ENCODE assay signal across 11 cellular contexts in the genomic region with DNA sequence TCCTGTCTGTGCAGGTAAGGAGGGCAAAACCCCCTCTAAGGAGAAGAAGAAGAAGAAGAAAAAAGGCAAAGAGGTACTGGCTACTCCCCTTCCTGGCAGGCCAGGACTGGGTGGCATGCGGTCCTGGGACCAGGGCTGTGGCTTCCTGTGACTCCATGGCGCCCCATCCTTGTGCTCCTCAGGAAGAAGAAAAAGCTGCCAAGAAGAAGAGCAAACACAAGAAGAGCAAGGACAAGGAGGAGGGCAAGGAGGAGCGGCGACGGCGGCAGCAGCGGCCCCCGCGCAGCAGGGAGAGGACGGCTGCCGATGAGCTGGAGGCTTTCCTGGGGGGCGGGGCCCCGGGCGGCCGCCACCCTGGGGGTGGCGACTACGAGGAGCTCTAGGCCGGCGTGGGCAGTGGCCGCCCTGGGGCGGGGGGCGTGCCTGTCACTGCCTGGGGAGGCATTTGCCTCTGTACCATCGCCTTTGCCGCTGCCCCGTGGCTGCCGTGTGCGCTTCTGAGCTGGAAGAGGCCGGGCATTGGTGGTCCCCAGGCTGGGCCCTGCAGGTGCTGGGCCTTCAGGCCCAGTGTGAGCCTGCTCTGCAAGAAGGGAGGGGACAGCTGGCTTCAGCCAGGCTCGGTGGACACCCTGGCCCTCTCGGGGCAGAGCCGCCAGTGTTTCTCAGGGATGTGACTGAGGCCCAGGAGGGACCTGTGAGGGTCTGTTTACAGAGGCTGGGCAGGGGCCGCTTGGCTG. TPM values are rescaled to one million over a fixed set of nuclear protein-coding genes. Genes with fewer than 3 reads are reported as not detected.
A peak's percentile ranks its signal among the peaks of the same experiment; 100 is the strongest.
DNase-seq lines count a peak whose midpoint lies in the region; ATAC-seq, FAIRE-seq and TF ChIP-seq lines count a peak whose summit lies in the region.
"Had no signal": no experiment of that assay in that cellular context is flagged by ENCODE, and none has a peak within 500 bp of the region (broad histone marks: within the 10 kb centered on the region; RNA-seq: fewer than 3 reads in every experiment).

No MANE protein-coding gene starts in this region.

- H4K8ac ChIP-seq in H1 (ENCODE audit: extremely low read depth, insufficient read depth, low read length): no peak overlapping the region

- H4K91ac ChIP-seq in H1 (replicated peaks; ENCODE audit: insufficient read length, low read length): no peak overlapping the region

- H4K5ac ChIP-seq in H1 (ENCODE audit: insufficient read length, low read depth, low read length): no peak overlapping the region

- peaks cover 5% of the 10 kb centered on the region for H3K4me1 Mint-ChIP-seq in T-helper 1 cell treated with Interleukin-12 subunit alpha and Interleukin-12 subunit beta and Interleukin-4 antibody, amounts not matched to agents 30 μg/mL and 1 μg/mL, for 36 hours (ENCODE audit: low read depth)
- H3K4me1 Mint-ChIP-seq in stimulated activated naive B cell treated with anti-CD40 and anti-IgM and Interleukin-4, amounts not matched to agents 10 μg/mL and 1 μg/mL and 100 μg/mL, for 72 hours: peaks cover 18 to 19% of the 10 kb centered on the region in 2 donors
- peaks cover 15% of the 10 kb centered on the region for H3K4me1 Mint-ChIP-seq in CD4-positive, alpha-beta T cell (ENCODE audit: low read depth)

- H2BK120ac ChIP-seq in H1 (replicated peaks; ENCODE audit: low read depth, low read length): no peak overlapping the region

- no peak for ATAC-seq in stimulated activated naive B cell treated with anti-CD40 and anti-IgM and Interleukin-4, amounts not matched to agents 10 μg/mL and 1 μg/mL and 100 μg/mL, for 72 hours (replicated peaks)
- ATAC-seq in CD4-positive, alpha-beta T cell (ENCODE audit: poor library complexity): no peak
- ATAC-seq in HG02588 (IDR thresholded peaks at IDR 0.05; ENCODE audit: unreplicated experiment): no peak

- no peak overlapping the region for H2BK20ac ChIP-seq in H1 (ENCODE audit: low read length)

- peaks cover 2% of the 10 kb centered on the region for H3K27me3 Mint-ChIP-seq in T-helper 1 cell treated with Interleukin-12 subunit alpha and Interleukin-12 subunit beta and Interleukin-4 antibody, amounts not matched to agents 30 μg/mL and 1 μg/mL, for 36 hours (ENCODE audit: low read depth)
- H3K27me3 Mint-ChIP-seq in stimulated activated naive B cell treated with anti-CD40 and anti-IgM and Interleukin-4, amounts not matched to agents 10 μg/mL and 1 μg/mL and 100 μg/mL, for 72 hours: peaks cover 0 to 11% of the 10 kb centered on the region in 2 donors
- peaks cover 15% of the 10 kb centered on the region for H3K27me3 Mint-ChIP-seq in CD4-positive, alpha-beta T cell

- H2AFZ ChIP-seq in H1 (ENCODE audit: low read length): no peak overlapping the region

- POLR2A ChIA-PET in H1 (lab: Charles Lee; ENCODE audit: partially characterized antibody): interaction anchor here (0.8 to 20.5 kb wide), 9 partner anchors 6 to 108 kb away, joined by 3 to 248 read pairs (median 8); partner anchors contain the start of genes MAMDC4 and RABL6
- POLR2A ChIA-PET in CD4-positive, alpha-beta T cell (lab: Charles Lee): no interaction called here

- peaks cover 46% of the 10 kb centered on the region for H3K4me1 ChIP-seq in NT2/D1 (ENCODE audit: insufficient read depth, insufficient read length)
- peaks cover 5 to 24% (median 16%) of the 10 kb centered on the region in 4 experiments for H3K4me1 ChIP-seq in H1 (replicated peaks in 1 of 4; ENCODE audit: control insufficient read depth in 3 of 4, insufficient read depth in 4 of 4, low read length in 3 of 4)
- H3K4me1 ChIP-seq in esophagus squamous epithelium: peaks cover 33 to 50% (median 44%) of the 10 kb centered on the region in 3 donors

- no peak overlapping the region for H3K14ac ChIP-seq in H1 (ENCODE audit: insufficient read length)

- peaks cover 49% of the 10 kb centered on the region for H3K36me3 ChIP-seq in NT2/D1 (ENCODE audit: insufficient read depth, insufficient read length, low read length)
- peaks cover 0 to 21% (median 4%) of the 10 kb centered on the region in 4 experiments; a peak in 2 of 8 replicates for H3K36me3 ChIP-seq in H1 (ENCODE audit: control insufficient read depth in 2 of 4, insufficient read depth in 4 of 4, low read length in 3 of 4)
- peaks cover 4 to 57% (median 9%) of the 10 kb centered on the region in 3 donors for H3K36me3 ChIP-seq in esophagus squamous epithelium

- no peak for DNase-seq in T-helper 1 cell
- DNase-seq in NT2/D1 (ENCODE audit: low read depth, low spot score): no peak
- no peak for DNase-seq in H1 (ENCODE audit: low read depth in 1 of 2, low spot score in 2 of 2)
- no peak for DNase-seq in stimulated activated naive B cell treated with anti-CD40 and anti-IgM and Interleukin-4, amounts not matched to agents 10 μg/mL and 1 μg/mL and 100 μg/mL, for 72 hours
- no peak for DNase-seq in esophagus squamous epithelium (lab: John Stamatoyannopoulos, UW)
- no peak for DNase-seq in CD4-positive, alpha-beta T cell
- DNase-seq: activated T-cell treated with anti-CD3 and anti-CD28 coated beads, Interleukin-2, amount 50 U/mL, for 48 hours; foreskin melanocyte had no signal

- WGBS in H1 (ENCODE audit: extremely low coverage in 1 of 2, insufficient coverage in 1 of 2, insufficient read length in 1 of 2, insufficient replicate concordance in 2 of 2, low coverage in 1 of 2, low lambda C conversion rate in 2 of 2, missing lambda C conversion rate in 1 of 2), 2 experiments: 89% methylated on average over 23 of the region's 32 CpGs; no CpG with 5 or more reads in 1 of the 2 experiments
- 50 to 62% methylated on average over 6 to 15 of the region's 32 CpGs for WGBS in esophagus squamous epithelium, 2 donors

- H3K79me2 ChIP-seq in H1 (ENCODE audit: control insufficient read depth in 1 of 2, insufficient read depth in 2 of 2, low read length in 2 of 2): no peaks in the 10 kb centered on the region

- no peak overlapping the region for H2BK15ac ChIP-seq in H1 (ENCODE audit: low read length)

- no peak overlapping the region for H3K4me2 ChIP-seq in H1 (ENCODE audit: insufficient read depth in 1 of 2, low read depth in 2 of 2, low read length in 2 of 2)

- H3K27me3 ChIP-seq in NT2/D1 (ENCODE audit: insufficient read depth, insufficient read length) (no peaks in the 10 kb centered on the region), H1 (replicated peaks in 1 of 4; ENCODE audit: control insufficient read depth in 3 of 4, extremely low read depth in 1 of 4, insufficient read depth in 3 of 4, low read length in 3 of 4) (no peaks in the 10 kb centered on the region), esophagus squamous epithelium (peaks cover under 1 to 24% (median 10%) of the 10 kb centered on the region in 4 donors)
- H3K27me3 ChIP-seq in CD4-positive, alpha-beta T cell (ENCODE audit: control insufficient read depth, insufficient read depth, low read length): peaks cover 5% of the 10 kb centered on the region

- H2AK5ac ChIP-seq in H1 (ENCODE audit: low read depth, low read length): no peak overlapping the region

- H3K23ac ChIP-seq in H1 (ENCODE audit: insufficient read length): no peak overlapping the region

- H3K36me3 Mint-ChIP-seq in T-helper 1 cell treated with Interleukin-12 subunit alpha and Interleukin-12 subunit beta and Interleukin-4 antibody, amounts not matched to agents 30 μg/mL and 1 μg/mL, for 36 hours (ENCODE audit: low read depth): peaks cover 3% of the 10 kb centered on the region
- H3K36me3 Mint-ChIP-seq in stimulated activated naive B cell treated with anti-CD40 and anti-IgM and Interleukin-4, amounts not matched to agents 10 μg/mL and 1 μg/mL and 100 μg/mL, for 72 hours: peaks cover 26 to 30% of the 10 kb centered on the region in 2 donors
- H3K36me3 Mint-ChIP-seq in CD4-positive, alpha-beta T cell (ENCODE audit: low read depth): peaks cover 5% of the 10 kb centered on the region

- H3K9me3 ChIP-seq in NT2/D1 (ENCODE audit: insufficient read depth, low read length): no peaks in the 10 kb centered on the region
- no peaks in the 10 kb centered on the region; a peak in 1 of 4 replicates for H3K9me3 ChIP-seq in H1 (ENCODE audit: insufficient read depth in 2 of 2, low read depth in 1 of 2, low read length in 1 of 2)
- no peaks in the 10 kb centered on the region for H3K9me3 ChIP-seq in esophagus squamous epithelium
- no peaks in the 10 kb centered on the region for H3K9me3 ChIP-seq in CD4-positive, alpha-beta T cell (ENCODE audit: control insufficient read depth, low read length)

- no peak overlapping the region for H2BK5ac ChIP-seq in H1 (ENCODE audit: low read depth, low read length)

- intact Hi-C loops in esophagus squamous epithelium (cut with DNase I): no loop called here
- intact Hi-C loops in CD4-positive, alpha-beta T cell (cut with DNase I, micrococcal nuclease): loop anchor here (2.0 to 10.0 kb wide), 2 partner anchors 32 to 104 kb away; partner anchors contain the start of genes C8G (in 1 of the 2) and FBXW5 (in 1 of the 2)

- no peaks in the 10 kb centered on the region for H3K9me3 Mint-ChIP-seq in T-helper 1 cell treated with Interleukin-12 subunit alpha and Interleukin-12 subunit beta and Interleukin-4 antibody, amounts not matched to agents 30 μg/mL and 1 μg/mL, for 36 hours
- no peaks in the 10 kb centered on the region for H3K9me3 Mint-ChIP-seq in stimulated activated naive B cell treated with anti-CD40 and anti-IgM and Interleukin-4, amounts not matched to agents 10 μg/mL and 1 μg/mL and 100 μg/mL, for 72 hours
- no peaks in the 10 kb centered on the region for H3K9me3 Mint-ChIP-seq in CD4-positive, alpha-beta T cell

- no peaks in the 10 kb centered on the region for H3K79me1 ChIP-seq in H1 (ENCODE audit: low read depth, low read length)

- no peak overlapping the region for H3K56ac ChIP-seq in H1 (replicated peaks; ENCODE audit: insufficient read length, low read depth, low read length)

- peak overlapping the region; percentile 31 for H3K4me3 Mint-ChIP-seq in T-helper 1 cell treated with Interleukin-12 subunit alpha and Interleukin-12 subunit beta and Interleukin-4 antibody, amounts not matched to agents 30 μg/mL and 1 μg/mL, for 36 hours
- H3K4me3 Mint-ChIP-seq in stimulated activated naive B cell treated with anti-CD40 and anti-IgM and Interleukin-4, amounts not matched to agents 10 μg/mL and 1 μg/mL and 100 μg/mL, for 72 hours: peak overlapping the region; percentile 0 to 43
- no peak overlapping the region for H3K4me3 Mint-ChIP-seq in CD4-positive, alpha-beta T cell

- H3K23me2 ChIP-seq in H1 (ENCODE audit: low read depth, low read length): no peaks in the 10 kb centered on the region; the same call in 1 of the 2 replicates

- H3K27ac Mint-ChIP-seq in T-helper 1 cell treated with Interleukin-12 subunit alpha and Interleukin-12 subunit beta and Interleukin-4 antibody, amounts not matched to agents 30 μg/mL and 1 μg/mL, for 36 hours: peak overlapping the region; percentile 71
- H3K27ac Mint-ChIP-seq in stimulated activated naive B cell treated with anti-CD40 and anti-IgM and Interleukin-4, amounts not matched to agents 10 μg/mL and 1 μg/mL and 100 μg/mL, for 72 hours: peak overlapping the region; percentile 52
- no peak overlapping the region for H3K27ac Mint-ChIP-seq in CD4-positive, alpha-beta T cell

- no peak overlapping the region for H3K27ac ChIP-seq in H1 (ENCODE audit: low read depth, low read length)
- H3K27ac ChIP-seq in esophagus squamous epithelium: no peak overlapping the region
- no peak overlapping the region for H3K27ac ChIP-seq in CD4-positive, alpha-beta T cell (ENCODE audit: low read depth, low read length)
- H3K27ac ChIP-seq: coronary artery had no signal

- peaks cover 1 to 4% of the 10 kb centered on the region in 2 experiments for H4K20me1 ChIP-seq in H1 (replicated peaks in 1 of 2; ENCODE audit: control insufficient read depth in 1 of 2, insufficient read depth in 2 of 2, low read length in 2 of 2)

- H3K9ac ChIP-seq in NT2/D1 (ENCODE audit: insufficient read length, low read depth) (peak overlapping the region; percentile 5), H1 (replicated peaks in 1 of 4; ENCODE audit: extremely low read depth in 1 of 4, low read depth in 3 of 4, low read length in 3 of 4) (no peak overlapping the region)

- no peak overlapping the region for H3K4ac ChIP-seq in H1 (replicated peaks; ENCODE audit: insufficient read length, low read depth, low read length)

- no peak overlapping the region for H2BK12ac ChIP-seq in H1 (ENCODE audit: low read depth, low read length)

- TF ChIP-seq EP300 in H1 (IDR thresholded peaks at IDR 0.05; ENCODE audit: borderline replicate concordance in 1 of 2, low read depth in 2 of 2, low read length in 2 of 2): no peak

- H3K4me3 ChIP-seq in NT2/D1 (ENCODE audit: insufficient read length, low read depth) (no peak overlapping the region), H1 (ENCODE audit: extremely low read depth in 1 of 4, insufficient read depth in 2 of 4, low read depth in 3 of 4, low read length in 4 of 4) (no peak overlapping the region), esophagus squamous epithelium (no peak overlapping the region)
- H3K4me3 ChIP-seq: coronary artery had no signal

- no peak overlapping the region for H3K18ac ChIP-seq in H1 (ENCODE audit: extremely low read depth, low read length)

- FAIRE-seq in H1 (lab: Jason Lieb, UNC): no peak

- TF ChIP-seq RAD21 in H1 (IDR thresholded peaks at IDR 0.05 in 1 of 2, conservative IDR thresholded peaks at IDR 0.05 in 1 of 2; ENCODE audit: low read depth in 2 of 2, low read length in 2 of 2): no peak

- peak in 1 of 2 experiments; percentile 57; a peak in 1 of 3 replicates for TF ChIP-seq POLR2A in H1 (IDR thresholded peaks at IDR 0.05; ENCODE audit: control extremely low read depth in 1 of 2, low read depth in 2 of 2, low read length in 2 of 2)
- no peak for TF ChIP-seq POLR2A in esophagus squamous epithelium (IDR thresholded peaks at IDR 0.05)

- no peak for TF ChIP-seq CTCF in H1 (IDR thresholded peaks at IDR 0.05; ENCODE audit: control extremely low read depth in 1 of 3, insufficient read depth in 1 of 3, low read depth in 1 of 3, low read length in 3 of 3)
- TF ChIP-seq CTCF in esophagus squamous epithelium (IDR thresholded peaks at IDR 0.05): no peak
- no peak for TF ChIP-seq CTCF in CD4-positive, alpha-beta T cell (IDR thresholded peaks at IDR 0.05)

- CTCF ChIA-PET in H1 (lab: Charles Lee; ENCODE audit: partially characterized antibody): interaction anchor here (0.9 to 8.9 kb wide), 16 partner anchors 9 to 228 kb away, joined by 3 to 131 read pairs (median 4); no protein-coding TSS in a partner anchor
- CTCF ChIA-PET in CD4-positive, alpha-beta T cell (lab: Charles Lee): no interaction called here

RNA-seq across cellular contexts. Expression of gene AJM1, which starts 2.0 kb away (rescaled TPM):
- 0.86 and 0.97 TPM in 2 replicates for total RNA-seq in H1 (2021; fragmentation: NEBNext Ultra II Directional; extraction: Animal tissue kit (Norgen Biotek cat#: 25700))
- polyA plus RNA-seq in H1 (2011; rRNA removed): 0.12 and 0.33 TPM in 2 replicates
- polyA plus RNA-seq in H1 (2011; cell fraction: cytosol; rRNA removed): 0.45 TPM
- 2.4 TPM for polyA plus RNA-seq in H1 (2011; cell fraction: nucleus; rRNA removed)
- polyA plus RNA-seq in H1 (2012, experiment 1 of 2): 0.47 to 1.1 TPM (median 0.87 TPM) in 4 replicates
- polyA plus RNA-seq in H1 (2012, experiment 2 of 2): 0.31 TPM
- 0.26 TPM for polyA plus RNA-seq in H1 (2013, experiment 1 of 2)
- 0.26 TPM for polyA plus RNA-seq in H1 (2013, experiment 2 of 2)
- polyA minus RNA-seq in H1 (2011; rRNA and poly(A)+ RNA removed): 0.02 and 0.03 TPM in 2 replicates
- not detected for polyA minus RNA-seq in H1 (2011; cell fraction: cytosol; rRNA and poly(A)+ RNA removed)
- polyA minus RNA-seq in H1 (2011; cell fraction: nucleus; rRNA and poly(A)+ RNA removed): 0.80 TPM
- total RNA-seq in esophagus squamous epithelium: 1 to 10 TPM in 2 of 4 donors, under 1 TPM in 2; 0.32 to 2.3 (median 1.0) TPM
- 1 to 10 TPM; 1.1 to 1.2 TPM for total RNA-seq in CD4-positive, alpha-beta T cell

RNA-seq across cellular contexts. Expression of gene PHPT1, which starts 8.9 kb away (rescaled TPM):
- 109 and 111 TPM in 2 replicates for total RNA-seq in H1 (2021; fragmentation: NEBNext Ultra II Directional; extraction: Animal tissue kit (Norgen Biotek cat#: 25700))
- polyA plus RNA-seq in H1 (2011; rRNA removed): 226 and 246 TPM in 2 replicates
- 187 TPM for polyA plus RNA-seq in H1 (2011; cell fraction: cytosol; rRNA removed)
- 299 TPM for polyA plus RNA-seq in H1 (2011; cell fraction: nucleus; rRNA removed)
- 83.0 to 153 TPM (median 142 TPM) in 4 replicates for polyA plus RNA-seq in H1 (2012, experiment 1 of 2)
- 164 TPM for polyA plus RNA-seq in H1 (2012, experiment 2 of 2)
- 122 TPM for polyA plus RNA-seq in H1 (2013, experiment 1 of 2)
- polyA plus RNA-seq in H1 (2013, experiment 2 of 2): 112 TPM
- 13.8 and 14.5 TPM in 2 replicates for polyA minus RNA-seq in H1 (2011; rRNA and poly(A)+ RNA removed)
- polyA minus RNA-seq in H1 (2011; cell fraction: cytosol; rRNA and poly(A)+ RNA removed): 33.1 TPM
- polyA minus RNA-seq in H1 (2011; cell fraction: nucleus; rRNA and poly(A)+ RNA removed): 44.8 TPM
- total RNA-seq in esophagus squamous epithelium: 10 to 100 TPM; 21.9 to 53.2 (median 42.2) TPM
- total RNA-seq in CD4-positive, alpha-beta T cell: 10 to 100 TPM; 13.6 to 17.8 TPM

RNA-seq across cellular contexts. Expression of gene MAMDC4, which starts 11.8 kb away (rescaled TPM):
- 4.5 TPM in 2 replicates for total RNA-seq in H1 (2021; fragmentation: NEBNext Ultra II Directional; extraction: Animal tissue kit (Norgen Biotek cat#: 25700))
- polyA plus RNA-seq in H1 (2011; rRNA removed): 3.1 and 6.6 TPM in 2 replicates
- polyA plus RNA-seq in H1 (2011; cell fraction: cytosol; rRNA removed): 3.9 TPM
- 56.5 TPM for polyA plus RNA-seq in H1 (2011; cell fraction: nucleus; rRNA removed)
- 2.7 to 5.8 TPM (median 5.6 TPM) in 4 replicates for polyA plus RNA-seq in H1 (2012, experiment 1 of 2)
- 2.0 TPM for polyA plus RNA-seq in H1 (2012, experiment 2 of 2)
- polyA plus RNA-seq in H1 (2013, experiment 1 of 2): 1.5 TPM
- 1.3 TPM for polyA plus RNA-seq in H1 (2013, experiment 2 of 2)
- 0.51 and 0.69 TPM in 2 replicates for polyA minus RNA-seq in H1 (2011; rRNA and poly(A)+ RNA removed)
- 1.4 TPM for polyA minus RNA-seq in H1 (2011; cell fraction: cytosol; rRNA and poly(A)+ RNA removed)
- polyA minus RNA-seq in H1 (2011; cell fraction: nucleus; rRNA and poly(A)+ RNA removed): 8.0 TPM
- total RNA-seq in esophagus squamous epithelium: 1 to 10 TPM; 1.8 to 2.9 (median 2.7) TPM
- total RNA-seq in CD4-positive, alpha-beta T cell: 1 to 10 TPM; 2.2 to 3.4 TPM

RNA-seq across cellular contexts. Expression of gene EDF1, which starts 25.8 kb away (rescaled TPM):
- 337 and 338 TPM in 2 replicates for total RNA-seq in H1 (2021; fragmentation: NEBNext Ultra II Directional; extraction: Animal tissue kit (Norgen Biotek cat#: 25700))
- polyA plus RNA-seq in H1 (2011; rRNA removed): 297 and 298 TPM in 2 replicates
- polyA plus RNA-seq in H1 (2011; cell fraction: cytosol; rRNA removed): 526 TPM
- 195 TPM for polyA plus RNA-seq in H1 (2011; cell fraction: nucleus; rRNA removed)
- polyA plus RNA-seq in H1 (2012, experiment 1 of 2): 387 to 511 TPM (median 478 TPM) in 4 replicates
- 475 TPM for polyA plus RNA-seq in H1 (2012, experiment 2 of 2)
- 275 TPM for polyA plus RNA-seq in H1 (2013, experiment 1 of 2)
- polyA plus RNA-seq in H1 (2013, experiment 2 of 2): 291 TPM
- 58.1 and 73.1 TPM in 2 replicates for polyA minus RNA-seq in H1 (2011; rRNA and poly(A)+ RNA removed)
- polyA minus RNA-seq in H1 (2011; cell fraction: cytosol; rRNA and poly(A)+ RNA removed): 111 TPM
- 68.1 TPM for polyA minus RNA-seq in H1 (2011; cell fraction: nucleus; rRNA and poly(A)+ RNA removed)
- 100 to 1,000 TPM; 326 to 456 (median 356) TPM for total RNA-seq in esophagus squamous epithelium
- 100 to 1,000 TPM; 215 to 220 TPM for total RNA-seq in CD4-positive, alpha-beta T cell

RNA-seq across cellular contexts. Expression of gene RABL6, which starts 32.6 kb away (rescaled TPM):
- 129 and 130 TPM in 2 replicates for total RNA-seq in H1 (2021; fragmentation: NEBNext Ultra II Directional; extraction: Animal tissue kit (Norgen Biotek cat#: 25700))
- polyA plus RNA-seq in H1 (2011; rRNA removed): 70.1 and 98.6 TPM in 2 replicates
- polyA plus RNA-seq in H1 (2011; cell fraction: cytosol; rRNA removed): 87.7 TPM
- 257 TPM for polyA plus RNA-seq in H1 (2011; cell fraction: nucleus; rRNA removed)
- 109 to 142 TPM (median 126 TPM) in 4 replicates for polyA plus RNA-seq in H1 (2012, experiment 1 of 2)
- 170 TPM for polyA plus RNA-seq in H1 (2012, experiment 2 of 2)
- polyA plus RNA-seq in H1 (2013, experiment 1 of 2): 86.2 TPM
- 82.0 TPM for polyA plus RNA-seq in H1 (2013, experiment 2 of 2)
- 61.8 and 85.2 TPM in 2 replicates for polyA minus RNA-seq in H1 (2011; rRNA and poly(A)+ RNA removed)
- 49.0 TPM for polyA minus RNA-seq in H1 (2011; cell fraction: cytosol; rRNA and poly(A)+ RNA removed)
- 101 TPM for polyA minus RNA-seq in H1 (2011; cell fraction: nucleus; rRNA and poly(A)+ RNA removed)
- total RNA-seq in esophagus squamous epithelium: 10 to 100 TPM; 54.9 to 70.7 (median 61.5) TPM
- total RNA-seq in CD4-positive, alpha-beta T cell: 10 to 100 TPM; 46.4 to 48.5 TPM
